8 cellular contexts compared by ENCODE assay signal in genomic region chr17:7220593-7221280, GRCh38. TPM values are rescaled to one million over a fixed set of nuclear protein-coding genes. Genes with fewer than 3 reads are reported as not detected.
DNase-seq lines count a peak whose midpoint lies in the region; ATAC-seq and TF ChIP-seq lines count a peak whose summit lies in the region.

No MANE protein-coding gene starts in this region.

- no peaks in the 10 kb centered on the region for H3K9me3 ChIP-seq in IMR-90 (ENCODE audit: control insufficient read depth, insufficient read depth, low read length)

- H3K36me3 Mint-ChIP-seq in T-helper 1 cell treated with Interleukin-12 subunit alpha and Interleukin-12 subunit beta and Interleukin-4 antibody, amounts not matched to agents 30 μg/mL and 1 μg/mL, for 36 hours (ENCODE audit: low read depth), result peaks cover 15% of the 10 kb centered on the region
- peaks cover 9% of the 10 kb centered on the region for H3K36me3 Mint-ChIP-seq in brain

- no peaks in the 10 kb centered on the region for H3K27me3 Mint-ChIP-seq in T-helper 1 cell treated with Interleukin-12 subunit alpha and Interleukin-12 subunit beta and Interleukin-4 antibody, amounts not matched to agents 30 μg/mL and 1 μg/mL, for 36 hours (ENCODE audit: low read depth)
- peaks cover 13% of the 10 kb centered on the region for H3K27me3 Mint-ChIP-seq in brain

- peaks cover 45% of the 10 kb centered on the region for H3K36me3 ChIP-seq in IMR-90 (ENCODE audit: control insufficient read depth, insufficient read depth, low read length)

- peak overlapping the region; percentile 73 for H3K27ac ChIP-seq in IMR-90 (ENCODE audit: insufficient read depth, low read length)

- POLR2A ChIA-PET in IMR-90 (lab: Charles Lee; ENCODE audit: unreplicated experiment), result interaction anchor here (1.4 to 1.5 kb wide), 2 partner anchors 14 to 22 kb away, joined by 3 to 4 read pairs; partner anchors contain the start of genes DVL2 and GABARAP

- H2BK120ac ChIP-seq in IMR-90 (ENCODE audit: low read depth, low read length), result peak overlapping the region; percentile 22; the same call in 1 of the 2 replicates

- peak overlapping the region; percentile 88 for H3K4ac ChIP-seq in IMR-90 (ENCODE audit: low read depth, low read length)

- peak; percentile 55 for TF ChIP-seq CTCF in IMR-90 (conservative IDR thresholded peaks at IDR 0.05; ENCODE audit: low read depth, low read length)
- peak in 1 of 2 experiments; percentile 44 for TF ChIP-seq CTCF in brain (conservative IDR thresholded peaks at IDR 0.05)

- peaks cover 44% of the 10 kb centered on the region for H3K4me1 Mint-ChIP-seq in T-helper 1 cell treated with Interleukin-12 subunit alpha and Interleukin-12 subunit beta and Interleukin-4 antibody, amounts not matched to agents 30 μg/mL and 1 μg/mL, for 36 hours (ENCODE audit: low read depth)
- H3K4me1 Mint-ChIP-seq in brain, result peaks cover 57% of the 10 kb centered on the region

- H3K56ac ChIP-seq in IMR-90 (ENCODE audit: extremely low read depth, insufficient read depth, low read length), result peak overlapping the region; percentile 83

- H4K20me1 ChIP-seq in IMR-90 (ENCODE audit: insufficient read depth, low read length), result peaks cover 41% of the 10 kb centered on the region

- peaks cover 12 to 75% of the 10 kb centered on the region in 2 experiments for H3K79me1 ChIP-seq in IMR-90 (ENCODE audit: low read depth in 1 of 2, low read length in 2 of 2)

- H4K91ac ChIP-seq in IMR-90 (ENCODE audit: insufficient read depth, low read depth, low read length), result peak overlapping the region; percentile 43

- peak; percentile 15 for TF ChIP-seq POLR2A in IMR-90 (IDR thresholded peaks at IDR 0.05; ENCODE audit: low read depth, low read length)

- peaks cover 19% of the 10 kb centered on the region for H3K4me1 ChIP-seq in IMR-90 (ENCODE audit: control insufficient read depth, insufficient read depth, low read length)

- TF ChIP-seq RAD21 in IMR-90 (IDR thresholded peaks at IDR 0.05; ENCODE audit: low read length), result peak; percentile 61

- peak overlapping the region; percentile 72 for H3K9ac ChIP-seq in IMR-90 (ENCODE audit: low read depth, low read length)

- no peak overlapping the region for H3K18ac ChIP-seq in IMR-90 (ENCODE audit: low read depth, low read length)

- H3K23ac ChIP-seq in IMR-90 (ENCODE audit: low read depth, low read length), result peak overlapping the region; percentile 86

- DNase-seq in DMS 273 (lab: John Stamatoyannopoulos, UW; ENCODE audit: unreplicated experiment), result peak; percentile 75
- DNase-seq in IMR-90, result peak; percentile 63
- peak; percentile 86 for DNase-seq in islet precursor cell
- peak; percentile 63 to 64 for DNase-seq in stimulated activated CD4-positive, alpha-beta T cell treated with anti-CD3 and anti-CD28 coated beads, Interleukin-2, amount 100 ng/mL, for 24 hours

- CTCF ChIA-PET in IMR-90 (lab: Yijun Ruan, JAX), result interaction anchor here (0.6 to 1.0 kb wide), 4 partner anchors 11 to 130 kb away, joined by 3 to 5 read pairs (median 4); partner anchors contain the start of gene PHF23

- H3K4me3 ChIP-seq in IMR-90 (ENCODE audit: insufficient read depth, low read depth, low read length), result peak overlapping the region; percentile 66

- no peaks in the 10 kb centered on the region for H3K27me3 ChIP-seq in IMR-90 (ENCODE audit: control insufficient read depth, insufficient read depth, low read length)

- peak overlapping the region; percentile 74 for H3K14ac ChIP-seq in IMR-90 (replicated peaks; ENCODE audit: low read depth, low read length)

- no TSS peak for BruUV-seq in IMR-90 (replicated peaks; lab: Mats Ljungman, UMichigan)

- 47% methylated on average over 4 of the region's 11 CpGs; no CpG with 5 or more reads in 1 of the 2 experiments for WGBS in IMR-90 (ENCODE audit: extremely low coverage in 2 of 2, insufficient read length in 1 of 2), 2 experiments

- peak overlapping the region; percentile 96 for H3K4me3 Mint-ChIP-seq in T-helper 1 cell treated with Interleukin-12 subunit alpha and Interleukin-12 subunit beta and Interleukin-4 antibody, amounts not matched to agents 30 μg/mL and 1 μg/mL, for 36 hours
- H3K4me3 Mint-ChIP-seq in brain, result peak overlapping the region; percentile 91 to 96 (median 94)

- H3K4me2 ChIP-seq in IMR-90 (ENCODE audit: low read depth, low read length), result peak overlapping the region; percentile 81

- intact Hi-C loops in IMR-90 (cut with micrococcal nuclease), result loop anchor here (2.0 kb wide), 1 partner anchor 14 kb away; the partner anchor contains the start of gene DVL2

- H2AFZ ChIP-seq in IMR-90 (replicated peaks; ENCODE audit: low read length, poor library complexity), result peak overlapping the region; percentile 95

- H3K27ac Mint-ChIP-seq in T-helper 1 cell treated with Interleukin-12 subunit alpha and Interleukin-12 subunit beta and Interleukin-4 antibody, amounts not matched to agents 30 μg/mL and 1 μg/mL, for 36 hours, result peak overlapping the region; percentile 91
- H3K27ac Mint-ChIP-seq in brain, result peak overlapping the region; percentile 92 to 99 (median 96)

- H2AK5ac ChIP-seq in IMR-90 (ENCODE audit: low read depth, low read length), result peak overlapping the region; percentile 87

- no peaks in the 10 kb centered on the region for H3K9me3 Mint-ChIP-seq in T-helper 1 cell treated with Interleukin-12 subunit alpha and Interleukin-12 subunit beta and Interleukin-4 antibody, amounts not matched to agents 30 μg/mL and 1 μg/mL, for 36 hours
- peaks cover 0 to 2% (median 0%) of the 10 kb centered on the region in 5 experiments for H3K9me3 Mint-ChIP-seq in brain

- H4K8ac ChIP-seq in IMR-90 (ENCODE audit: low read depth in 2 of 2, low read length in 2 of 2), result peak overlapping the region in 1 of 2 experiments; percentile 53; a peak in 3 of 4 replicates

- H3K9me1 ChIP-seq in IMR-90 (ENCODE audit: insufficient read depth, low read length), result peaks cover 17% of the 10 kb centered on the region; the same call in 1 of the 2 replicates

- H2AK9ac ChIP-seq in IMR-90 (replicated peaks; ENCODE audit: low read depth, low read length, poor library complexity), result peak overlapping the region; percentile 93

- in situ Hi-C loops in IMR-90 (cut with MboI; ENCODE audit: low sequenced_read_pairs), result no loop called here

- dilution Hi-C loops in IMR-90 (cut with HindIII; ENCODE audit: low sequenced_read_pairs, unreplicated experiment), result no loop called here

- no peak overlapping the region for H4K5ac ChIP-seq in IMR-90 (ENCODE audit: low read depth, low read length)

- no peak overlapping the region for H2BK20ac ChIP-seq in IMR-90 (ENCODE audit: low read depth, low read length)

- ATAC-seq in IMR-90 (ENCODE audit: low read depth) (peak; percentile 6), GM21515 (IDR thresholded peaks at IDR 0.05; ENCODE audit: unreplicated experiment) (no peak), HG03097 (IDR thresholded peaks at IDR 0.05; ENCODE audit: low FRiP score, unreplicated experiment) (no peak)

- H2BK5ac ChIP-seq in IMR-90 (ENCODE audit: low read depth, low read length, poor library complexity, severe bottlenecking), result peak overlapping the region; percentile 83

- no peak overlapping the region for H2BK15ac ChIP-seq in IMR-90 (ENCODE audit: low read depth, low read length)

TF ChIP-seq in IMR-90, 13 proteins besides CTCF, POLR2A, EP300 and RAD21:
- TF ChIP-seq SMC3 (IDR thresholded peaks at IDR 0.05; ENCODE audit: low read depth, low read length) (peak; percentile 42), MAFK (IDR thresholded peaks at IDR 0.05; ENCODE audit: low read depth, low read length) (peak; percentile 58), MAZ (IDR thresholded peaks at IDR 0.05; ENCODE audit: borderline replicate concordance, low read depth, low read length) (peak; percentile 50; the same call in 1 of the 2 replicates), ELK1 (IDR thresholded peaks at IDR 0.05; ENCODE audit: borderline replicate concordance, low read depth, low read length) (no peak)

RNA-seq across cellular contexts. Expression of gene ACADVL, which starts 1.0 kb away (rescaled TPM):
- total RNA-seq in IMR-90 (2012; rRNA removed), result 129 and 139 TPM in 2 replicates
- 752 and 844 TPM in 2 replicates for polyA plus RNA-seq in IMR-90 (2012; rRNA removed)
- polyA plus RNA-seq in IMR-90 (2012; cell fraction: cytosol; rRNA removed), result 312 and 348 TPM in 2 replicates
- polyA plus RNA-seq in IMR-90 (2012; cell fraction: nucleus; rRNA removed; ENCODE audit: low replicate concordance), result 6,277 and 8,711 TPM in 2 replicates
- polyA plus RNA-seq in brain (ENCODE audit: insufficient read depth, low read depth, low replicate concordance), result 229 TPM

RNA-seq across cellular contexts. Expression of gene DLG4, which starts 1.1 kb away (rescaled TPM):
- total RNA-seq in IMR-90 (2012; rRNA removed), result 8.1 and 8.2 TPM in 2 replicates
- polyA plus RNA-seq in IMR-90 (2012; rRNA removed), result 28.5 and 30.5 TPM in 2 replicates
- polyA plus RNA-seq in IMR-90 (2012; cell fraction: cytosol; rRNA removed), result 13.6 and 24.5 TPM in 2 replicates
- 118 and 142 TPM in 2 replicates for polyA plus RNA-seq in IMR-90 (2012; cell fraction: nucleus; rRNA removed; ENCODE audit: low replicate concordance)
- polyA plus RNA-seq in brain (ENCODE audit: insufficient read depth, low read depth, low replicate concordance), result 109 TPM

RNA-seq across cellular contexts. Expression of gene DVL2, which starts 13.6 kb away (rescaled TPM):
- 20.3 and 21.3 TPM in 2 replicates for total RNA-seq in IMR-90 (2012; rRNA removed)
- polyA plus RNA-seq in IMR-90 (2012; rRNA removed) (10.5 and 11.8 TPM in 2 replicates), brain (ENCODE audit: insufficient read depth, low read depth, low replicate concordance) (49.5 TPM)
- 5.9 and 9.6 TPM in 2 replicates for polyA plus RNA-seq in IMR-90 (2012; cell fraction: cytosol; rRNA removed)
- polyA plus RNA-seq in IMR-90 (2012; cell fraction: nucleus; rRNA removed; ENCODE audit: low replicate concordance), result 14.5 and 26.4 TPM in 2 replicates

RNA-seq across cellular contexts. Expression of gene PHF23, which starts 18.5 kb away (rescaled TPM):
- total RNA-seq in IMR-90 (2012; rRNA removed), result 44.8 and 45.5 TPM in 2 replicates
- polyA plus RNA-seq in IMR-90 (2012; rRNA removed) (54.4 and 58.5 TPM in 2 replicates), brain (ENCODE audit: insufficient read depth, low read depth, low replicate concordance) (40.9 TPM)
- polyA plus RNA-seq in IMR-90 (2012; cell fraction: cytosol; rRNA removed), result 37.0 TPM in 2 replicates
- 22.3 and 31.7 TPM in 2 replicates for polyA plus RNA-seq in IMR-90 (2012; cell fraction: nucleus; rRNA removed; ENCODE audit: low replicate concordance)

RNA-seq across cellular contexts. Expression of gene GABARAP, which starts 21.5 kb away (rescaled TPM):
- 70.8 and 77.8 TPM in 2 replicates for total RNA-seq in IMR-90 (2012; rRNA removed)
- 702 and 780 TPM in 2 replicates for polyA plus RNA-seq in IMR-90 (2012; rRNA removed)
- 264 and 350 TPM in 2 replicates for polyA plus RNA-seq in IMR-90 (2012; cell fraction: cytosol; rRNA removed)
- 43.9 and 256 TPM in 2 replicates for polyA plus RNA-seq in IMR-90 (2012; cell fraction: nucleus; rRNA removed; ENCODE audit: low replicate concordance)
- polyA plus RNA-seq in brain (ENCODE audit: insufficient read depth, low read depth, low replicate concordance), result 1,714 TPM
